Comparison of ENCODE assay signal across 28 cellular contexts in genomic region chr5:126640867-126641266, GRCh38. TPM values are rescaled to one million over a fixed set of nuclear protein-coding genes. Genes with fewer than 3 reads are reported as not detected.
DNase-seq lines count a peak whose midpoint lies in the region; ATAC-seq and TF ChIP-seq lines count a peak whose summit lies in the region.
"Had no signal": no experiment of that assay in that cellular context is flagged by ENCODE, and none has a peak within 500 bp of the region (broad histone marks: within the 10 kb centered on the region; RNA-seq: fewer than 3 reads in every experiment).

No MANE protein-coding gene starts in this region.

- H3K4me3 ChIP-seq in OCI-LY3 (ENCODE audit: low read length) (peak overlapping the region; percentile 39), osteoblast (ENCODE audit: insufficient read depth, low read length) (no peak overlapping the region), lower lobe of right lung (no peak overlapping the region)
- H3K4me3 ChIP-seq: dorsolateral prefrontal cortex, MG63, ovary, right lobe of liver, thoracic aorta had no signal

- TF ChIP-seq CTCF in OCI-LY3 (IDR thresholded peaks at IDR 0.05; ENCODE audit: low read depth, low read length) (no peak), osteoblast (IDR thresholded peaks at IDR 0.05; ENCODE audit: extremely low read depth, low read depth, low read length) (no peak), lower lobe of right lung (IDR thresholded peaks at IDR 0.05) (no peak)

- ATAC-seq in GM18861 (IDR thresholded peaks at IDR 0.05; ENCODE audit: unreplicated experiment) (peak; percentile 9), GM21526 (IDR thresholded peaks at IDR 0.05; ENCODE audit: low FRiP score, unreplicated experiment) (peak; percentile 27), HG02884 (IDR thresholded peaks at IDR 0.05; ENCODE audit: unreplicated experiment) (peak; percentile 30), lower lobe of right lung (no peak)
- ATAC-seq: foreskin keratinocyte, right lobe of liver had no signal

- H3K36me3 ChIP-seq in OCI-LY3 (replicated peaks; ENCODE audit: low read depth, low read length): no peaks in the 10 kb centered on the region
- H3K36me3 ChIP-seq in osteoblast (ENCODE audit: insufficient read depth, low read length): no peaks in the 10 kb centered on the region
- H3K36me3 ChIP-seq in lower lobe of right lung: no peaks in the 10 kb centered on the region
- H3K36me3 ChIP-seq: MG63, ovary, right lobe of liver, thoracic aorta had no signal

- H3K4me2 ChIP-seq in OCI-LY3 (ENCODE audit: low read length) (peak overlapping the region; percentile 72), osteoblast (ENCODE audit: insufficient read depth, low read length) (no peak overlapping the region)

- no peaks in the 10 kb centered on the region for H4K20me1 ChIP-seq in OCI-LY3 (ENCODE audit: insufficient read depth, low read length)
- no peaks in the 10 kb centered on the region for H4K20me1 ChIP-seq in osteoblast (ENCODE audit: insufficient read depth, low read length)

- H3K27ac ChIP-seq in OCI-LY3 (ENCODE audit: low read length): peak overlapping the region; percentile 65
- H3K27ac ChIP-seq in osteoblast (ENCODE audit: low read depth, low read length): no peak overlapping the region
- H3K27ac ChIP-seq in lower lobe of right lung: no peak overlapping the region
- H3K27ac ChIP-seq: C4-2B, dorsolateral prefrontal cortex, foreskin keratinocyte, HL-60, ovary, right lobe of liver, thoracic aorta, VCaP had no signal

- H3K4me1 ChIP-seq in OCI-LY3 (ENCODE audit: low read length) (peaks cover 28% of the 10 kb centered on the region), osteoblast (ENCODE audit: insufficient read depth, low read length) (no peaks in the 10 kb centered on the region), lower lobe of right lung (no peaks in the 10 kb centered on the region)
- H3K4me1 ChIP-seq: foreskin keratinocyte, right lobe of liver had no signal

- peak overlapping the region; percentile 71 for H2AFZ ChIP-seq in OCI-LY3 (ENCODE audit: low read depth, low read length)
- no peak overlapping the region for H2AFZ ChIP-seq in osteoblast (ENCODE audit: low read length)

- H3K9me3 ChIP-seq in OCI-LY3 (ENCODE audit: insufficient read depth, low read length) (peaks cover 7% of the 10 kb centered on the region; the same call in 1 of the 2 replicates), osteoblast (ENCODE audit: low read depth, low read length) (peaks cover 4% of the 10 kb centered on the region), lower lobe of right lung (peaks cover 10% of the 10 kb centered on the region)
- H3K9me3 ChIP-seq: ovary had no signal

- 0 out of 2 replicates have a peak overlapping the region, but pooled peaks have one; percentile 14 for H3K9ac ChIP-seq in OCI-LY3 (ENCODE audit: low read length)

- H3K79me2 ChIP-seq in OCI-LY3 (ENCODE audit: low read length) (no peaks in the 10 kb centered on the region), osteoblast (ENCODE audit: insufficient read depth, low read length) (no peaks in the 10 kb centered on the region)

- intact Hi-C loops in lower lobe of right lung (cut with DNase I): no loop called here

- H3K27me3 ChIP-seq in OCI-LY3 (ENCODE audit: low read depth, low read length): no peaks in the 10 kb centered on the region
- H3K27me3 ChIP-seq in osteoblast (ENCODE audit: insufficient read depth, low read length): no peaks in the 10 kb centered on the region
- H3K27me3 ChIP-seq in lower lobe of right lung (ENCODE audit: low read depth): no peaks in the 10 kb centered on the region
- H3K27me3 ChIP-seq: dorsolateral prefrontal cortex, foreskin keratinocyte, ovary, right lobe of liver had no signal

- DNase-seq in osteoblast (ENCODE audit: insufficient read length, low spot score, missing footprints) (no peak), DMS79 (lab: John Stamatoyannopoulos, UW) (no peak), NCI-H526 treated with DMSO at 0.1 percent for 48 hours (lab: John Stamatoyannopoulos, UW) (no peak), lower lobe of right lung (no peak)
- DNase-seq: ACHN; activated CD4-positive, alpha-beta T cell treated with anti-CD3 and anti-CD28 coated beads, Interleukin-2, amount 50 U/mL, for 48 hours; activated gamma-delta T cell treated with Interleukin-2 at 50 U/mL for 16 hours; DMS153; dorsolateral prefrontal cortex; foreskin keratinocyte; GF-D8; IMR-90; kidney; mammary epithelial cell; MG63; NCI-H1694 treated with DMSO at 0.1 percent for 48 hours; NCI-H345; ovary; right lobe of liver; stimulated activated CD4-positive, alpha-beta T cell treated with anti-CD3 and anti-CD28 coated beads, Interleukin-15, amount 100 ng/mL, for 24 hours had no signal

RNA-seq across cellular contexts. Expression of gene PHAX, which starts 40.1 kb away (rescaled TPM):
- 55.4 and 61.9 TPM in 2 replicates for total RNA-seq in osteoblast
- total RNA-seq in lower lobe of right lung: 25.1 TPM

RNA-seq across cellular contexts. Expression of gene ALDH7A1, which starts 45.8 kb away (rescaled TPM):
- 39.1 and 50.4 TPM in 2 replicates for total RNA-seq in osteoblast
- 23.7 TPM for total RNA-seq in lower lobe of right lung

Comparison
In these comparisons a context has a peak if more than half of its experiments do, and no peak if none do; other contexts are left out.
1. ATAC-seq: peak in GM18861 (single experiment), GM21526 (single experiment) and HG02884 (single experiment); none in lower lobe of right lung (0 of 2).